ENCODE assay signal across 8 cellular contexts in the genomic region with DNA sequence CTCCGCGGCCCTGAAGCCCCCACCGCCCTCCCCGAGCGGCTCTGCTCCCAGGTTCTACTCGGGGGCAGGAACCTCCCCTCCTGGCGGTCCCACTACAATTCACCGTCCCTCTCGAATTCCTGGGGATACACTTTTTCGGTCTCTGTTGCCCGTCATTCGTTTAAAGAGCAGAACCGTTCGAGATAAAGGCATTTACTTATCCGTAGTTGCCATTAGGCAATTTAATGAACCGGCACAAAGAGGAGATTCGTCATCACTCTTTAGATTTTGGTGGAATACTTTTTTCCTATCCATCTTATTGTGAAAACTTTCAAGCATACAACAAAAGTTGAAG. TPM values are rescaled to one million over a fixed set of nuclear protein-coding genes. Genes with fewer than 3 reads are reported as not detected.
DNase-seq lines count a peak whose midpoint lies in the region; ATAC-seq and TF ChIP-seq lines count a peak whose summit lies in the region.

No MANE protein-coding gene starts in this region.

- intact Hi-C loops in thyroid gland (cut with DNase I) = no loop called here

- H3K27ac ChIP-seq in thyroid gland = peak overlapping the region; percentile 99

- H3K36me3 ChIP-seq in thyroid gland = peaks cover 0 to 8% of the 10 kb centered on the region in 2 donors

- H3K4me3 ChIP-seq in thyroid gland (replicated peaks in 1 of 3) = peak overlapping the region; percentile 33 to 87 (median 73)

- H3K27me3 ChIP-seq in thyroid gland = no peaks in the 10 kb centered on the region

- no peak overlapping the region for H3K27ac Mint-ChIP-seq in activated T-cell treated with anti-CD3 and anti-CD28 coated beads, Interleukin-2, amount 50 U/mL, for 72 hours
- peak overlapping the region; percentile 93 for H3K27ac Mint-ChIP-seq in WTC11

- peak overlapping the region; percentile 62 to 77 for H3K4me3 Mint-ChIP-seq in activated T-cell treated with anti-CD3 and anti-CD28 coated beads, Interleukin-2, amount 50 U/mL, for 72 hours
- peak overlapping the region; percentile 75 for H3K4me3 Mint-ChIP-seq in WTC11

- 3 to 4% methylated on average over 13 to 14 of the region's 17 CpGs for WGBS in thyroid gland, 2 donors

- no peaks in the 10 kb centered on the region for H3K9me3 ChIP-seq in thyroid gland

- peaks cover 60% of the 10 kb centered on the region for H3K27me3 Mint-ChIP-seq in activated T-cell treated with anti-CD3 and anti-CD28 coated beads, Interleukin-2, amount 50 U/mL, for 72 hours (ENCODE audit: low read depth)
- no peaks in the 10 kb centered on the region for H3K27me3 Mint-ChIP-seq in WTC11 (ENCODE audit: low read depth)

- H3K36me3 Mint-ChIP-seq in activated T-cell treated with anti-CD3 and anti-CD28 coated beads, Interleukin-2, amount 50 U/mL, for 72 hours (ENCODE audit: insufficient read depth in 2 of 2) = no peaks in the 10 kb centered on the region
- peaks cover 29% of the 10 kb centered on the region for H3K36me3 Mint-ChIP-seq in WTC11

- no peaks in the 10 kb centered on the region for H3K9me3 Mint-ChIP-seq in activated T-cell treated with anti-CD3 and anti-CD28 coated beads, Interleukin-2, amount 50 U/mL, for 72 hours
- no peaks in the 10 kb centered on the region for H3K9me3 Mint-ChIP-seq in WTC11

- POLR2A ChIA-PET in WTC11 (lab: Charles Lee) = no interaction called here

- no peak for ATAC-seq in activated T-cell treated with anti-CD3 and anti-CD28 coated beads, Interleukin-2, amount 50 U/mL, for 72 hours (replicated peaks in 1 of 2)
- peak; percentile 1; the same call in 1 of the 2 replicates for ATAC-seq in WTC11

- no peak for DNase-seq in activated T-cell treated with anti-CD3 and anti-CD28 coated beads, Interleukin-2, amount 50 U/mL, for 72 hours
- DNase-seq in activated T-cell treated with anti-CD3 and anti-CD28 coated beads for 4 hours (no peak), WTC11 (ENCODE audit: low spot score) (no peak), iPS-NIHi7 (ENCODE audit: extremely low spot score) (peak; percentile 30), thyroid gland (no peak), SHP77 treated with DMSO at 0.1 percent for 48 hours (lab: John Stamatoyannopoulos, UW) (no peak), nucleus accumbens (lab: John Stamatoyannopoulos, UW) (no peak)
- DNase-seq in activated effector memory CD4-positive, alpha-beta T cell treated with anti-CD3 and anti-CD28 coated beads, Interleukin-2, amount 50 U/mL, for 16 hours = no peak

- H3K4me1 ChIP-seq in thyroid gland = peaks cover 11 to 14% of the 10 kb centered on the region in 2 donors

- no peak for TF ChIP-seq CTCF in WTC11 (IDR thresholded peaks at IDR 0.05)
- no peak for TF ChIP-seq CTCF in thyroid gland (IDR thresholded peaks at IDR 0.05)

- peaks cover 16% of the 10 kb centered on the region for H3K4me1 Mint-ChIP-seq in activated T-cell treated with anti-CD3 and anti-CD28 coated beads, Interleukin-2, amount 50 U/mL, for 72 hours (ENCODE audit: low read depth)
- peaks cover 52% of the 10 kb centered on the region for H3K4me1 Mint-ChIP-seq in WTC11

- CTCF ChIA-PET in WTC11 (lab: Charles Lee) = no interaction called here

- no peak for TF ChIP-seq POLR2A in thyroid gland (IDR thresholded peaks at IDR 0.05)

TF ChIP-seq in WTC11, 78 proteins besides CTCF, POLR2A, EP300 and RAD21:
- no peak for TF ChIP-seq ZNF232 (CRISPR knock-in tag; IDR thresholded peaks at IDR 0.05)
- TF ChIP-seq NR1H2 (CRISPR knock-in tag; IDR thresholded peaks at IDR 0.05) = no peak
- TF ChIP-seq, protein P1, sequence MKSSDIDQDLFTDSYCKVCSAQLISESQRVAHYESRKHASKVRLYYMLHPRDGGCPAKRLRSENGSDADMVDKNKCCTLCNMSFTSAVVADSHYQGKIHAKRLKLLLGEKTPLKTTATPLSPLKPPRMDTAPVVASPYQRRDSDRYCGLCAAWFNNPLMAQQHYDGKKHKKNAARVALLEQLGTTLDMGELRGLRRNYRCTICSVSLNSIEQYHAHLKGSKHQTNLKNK (CRISPR knock-in tag; IDR thresholded peaks at IDR 0.05) = no peak
- TF ChIP-seq, protein P2, sequence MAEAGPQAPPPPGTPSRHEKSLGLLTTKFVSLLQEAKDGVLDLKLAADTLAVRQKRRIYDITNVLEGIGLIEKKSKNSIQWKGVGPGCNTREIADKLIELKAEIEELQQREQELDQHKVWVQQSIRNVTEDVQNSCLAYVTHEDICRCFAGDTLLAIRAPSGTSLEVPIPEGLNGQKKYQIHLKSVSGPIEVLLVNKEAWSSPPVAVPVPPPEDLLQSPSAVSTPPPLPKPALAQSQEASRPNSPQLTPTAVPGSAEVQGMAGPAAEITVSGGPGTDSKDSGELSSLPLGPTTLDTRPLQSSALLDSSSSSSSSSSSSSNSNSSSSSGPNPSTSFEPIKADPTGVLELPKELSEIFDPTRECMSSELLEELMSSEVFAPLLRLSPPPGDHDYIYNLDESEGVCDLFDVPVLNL (CRISPR knock-in tag; IDR thresholded peaks at IDR 0.05; ENCODE audit: borderline replicate concordance, low read depth) = no peak
- TF ChIP-seq, protein P3, sequence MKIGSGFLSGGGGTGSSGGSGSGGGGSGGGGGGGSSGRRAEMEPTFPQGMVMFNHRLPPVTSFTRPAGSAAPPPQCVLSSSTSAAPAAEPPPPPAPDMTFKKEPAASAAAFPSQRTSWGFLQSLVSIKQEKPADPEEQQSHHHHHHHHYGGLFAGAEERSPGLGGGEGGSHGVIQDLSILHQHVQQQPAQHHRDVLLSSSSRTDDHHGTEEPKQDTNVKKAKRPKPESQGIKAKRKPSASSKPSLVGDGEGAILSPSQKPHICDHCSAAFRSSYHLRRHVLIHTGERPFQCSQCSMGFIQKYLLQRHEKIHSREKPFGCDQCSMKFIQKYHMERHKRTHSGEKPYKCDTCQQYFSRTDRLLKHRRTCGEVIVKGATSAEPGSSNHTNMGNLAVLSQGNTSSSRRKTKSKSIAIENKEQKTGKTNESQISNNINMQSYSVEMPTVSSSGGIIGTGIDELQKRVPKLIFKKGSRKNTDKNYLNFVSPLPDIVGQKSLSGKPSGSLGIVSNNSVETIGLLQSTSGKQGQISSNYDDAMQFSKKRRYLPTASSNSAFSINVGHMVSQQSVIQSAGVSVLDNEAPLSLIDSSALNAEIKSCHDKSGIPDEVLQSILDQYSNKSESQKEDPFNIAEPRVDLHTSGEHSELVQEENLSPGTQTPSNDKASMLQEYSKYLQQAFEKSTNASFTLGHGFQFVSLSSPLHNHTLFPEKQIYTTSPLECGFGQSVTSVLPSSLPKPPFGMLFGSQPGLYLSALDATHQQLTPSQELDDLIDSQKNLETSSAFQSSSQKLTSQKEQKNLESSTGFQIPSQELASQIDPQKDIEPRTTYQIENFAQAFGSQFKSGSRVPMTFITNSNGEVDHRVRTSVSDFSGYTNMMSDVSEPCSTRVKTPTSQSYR (CRISPR knock-in tag; IDR thresholded peaks at IDR 0.05) = no peak
- TF ChIP-seq ZNF263 (CRISPR knock-in tag; IDR thresholded peaks at IDR 0.05; ENCODE audit: low read depth) = no peak
- no peak for TF ChIP-seq JUN (CRISPR knock-in tag; IDR thresholded peaks at IDR 0.05)
- TF ChIP-seq ZNF671 (CRISPR knock-in tag; IDR thresholded peaks at IDR 0.05) = no peak
- TF ChIP-seq ZNF121 (CRISPR knock-in tag; IDR thresholded peaks at IDR 0.05) = no peak

RNA-seq across cellular contexts. Expression of a gene that starts 1.1 kb away (rescaled TPM):
- total RNA-seq in activated T-cell treated with anti-CD3 and anti-CD28 coated beads, Interleukin-2, amount 50 U/mL, for 72 hours = 1 to 10 TPM in 1 of 2 donors, under 1 TPM in 1; 0.34 to 1.3 TPM
- 937 to 1,030 TPM (median 998 TPM) in 3 replicates for total RNA-seq in WTC11 (2021)
- total RNA-seq in thyroid gland = 1,000 to 10,000 TPM; 1,557 to 2,748 (median 2,297) TPM

RNA-seq across cellular contexts. Expression of a gene that starts 52.3 kb away (rescaled TPM):
- 10 to 100 TPM; 15.4 to 18.0 TPM for total RNA-seq in activated T-cell treated with anti-CD3 and anti-CD28 coated beads, Interleukin-2, amount 50 U/mL, for 72 hours
- total RNA-seq in WTC11 (2021) (17.2 to 21.0 TPM (median 20.7 TPM) in 3 replicates), thyroid gland (10 to 100 TPM; 12.8 to 31.3 (median 21.1) TPM)

Comparison
In these comparisons a context has a peak if more than half of its experiments do, and no peak if none do; other contexts are left out.
1. RNA of a gene that starts 1.1 kb away (total RNA-seq): 1,557 to 2,748 TPM in thyroid gland and 937 to 1,030 TPM in WTC11; 0.34 to 1.3 TPM in activated T-cell treated with anti-CD3 and anti-CD28 coated beads, Interleukin-2, amount 50 U/mL, for 72 hours; every median in the first group is over 100 times any median in the second.